In the genomic region with DNA sequence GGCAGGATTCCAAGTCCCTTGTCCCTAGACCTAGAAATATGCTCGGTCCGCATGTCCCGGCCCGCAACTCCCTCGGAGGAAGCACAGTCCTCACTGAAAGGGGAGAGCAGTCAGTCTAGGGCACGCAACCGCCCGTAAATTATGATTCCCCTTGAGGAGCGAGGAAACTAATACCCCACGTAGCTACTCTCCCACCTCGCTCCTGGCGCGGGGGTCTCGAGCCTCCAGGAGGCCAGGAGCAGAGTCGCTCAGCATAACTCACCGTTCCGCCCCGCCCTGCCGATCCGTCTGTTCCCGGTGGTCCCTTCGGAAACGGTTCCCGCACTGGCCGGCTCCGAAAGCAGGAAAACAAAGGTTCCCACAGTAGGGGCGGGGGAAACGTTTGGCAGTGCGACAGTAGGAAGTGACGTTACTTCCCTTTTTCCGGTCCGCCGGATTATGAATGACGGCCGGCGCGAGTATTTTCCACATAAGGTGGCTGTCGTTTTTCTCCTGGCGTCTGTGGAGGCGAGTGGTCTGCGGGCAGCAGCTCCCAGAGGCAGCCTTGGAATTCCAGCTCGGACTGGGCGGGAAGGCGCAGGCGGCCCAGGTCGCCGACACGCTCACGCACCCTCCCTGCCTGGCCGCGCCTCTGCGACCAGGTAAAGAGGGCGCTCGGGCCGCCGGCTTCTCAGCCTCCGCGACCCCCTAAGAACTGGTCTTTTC, we compare ENCODE assay signal across 8 cellular contexts. TPM values are rescaled to one million over a fixed set of nuclear protein-coding genes. Genes with fewer than 3 reads are reported as not detected.
A peak's percentile ranks its signal among the peaks of the same experiment; 100 is the strongest.
DNase-seq lines count a peak whose midpoint lies in the region; ATAC-seq, FAIRE-seq and TF ChIP-seq lines count a peak whose summit lies in the region.

TSS of gene GSTCD (plus strand) at position 409 of the 705 bp plus-strand sequence. CDS start 8,830 bp downstream, outside the sequence.
TSS of gene INTS12 (minus strand) at position 314 of the 705 bp plus-strand sequence. CDS start 8,684 bp downstream, outside the sequence.

- H3K36me3 ChIP-seq in right atrium auricular region = no peaks in the 10 kb centered on the region
- H3K36me3 ChIP-seq in psoas muscle (ENCODE audit: insufficient read depth in 1 of 2, low read depth in 1 of 2) = peaks cover 0 to 2% of the 10 kb centered on the region in 2 donors

- intact Hi-C loops in psoas muscle (cut with DNase I) = loop anchor here in 1 of 2 donors (5.0 kb wide), 3 partner anchors 191 to 566 kb away; partner anchors contain the start of gene PPA2

- H3K4me1 ChIP-seq in right atrium auricular region = peaks cover 0 to 22% of the 10 kb centered on the region in 2 donors
- H3K4me1 ChIP-seq in psoas muscle = peaks cover 16% of the 10 kb centered on the region

- DNase-seq in NCI-H187 (lab: John Stamatoyannopoulos, UW) (peak; percentile 56 to 71), T-helper 2 cell (peak; percentile 59 to 94 (median 80)), anterior cingulate cortex (lab: John Stamatoyannopoulos, UW) (peak; percentile 28 to 95 (median 87)), right atrium auricular region (ENCODE audit: low spot score) (peak; percentile 94), psoas muscle (peak; percentile 91 to 95), urothelium cell line (ENCODE audit: low spot score) (peak; percentile 82)

- H3K27me3 ChIP-seq in right atrium auricular region (no peaks in the 10 kb centered on the region), psoas muscle (ENCODE audit: insufficient read depth in 3 of 3, low read length in 2 of 3) (no peaks in the 10 kb centered on the region)

- H3K9me3 ChIP-seq in right atrium auricular region (no peaks in the 10 kb centered on the region), psoas muscle (no peaks in the 10 kb centered on the region)

- ATAC-seq in GM18498 (IDR thresholded peaks at IDR 0.05; ENCODE audit: unreplicated experiment) (peak; percentile 84), HG02938 (IDR thresholded peaks at IDR 0.05; ENCODE audit: unreplicated experiment) (peak; percentile 82), psoas muscle (peak; percentile 97 to 99 (median 99))

- peak; percentile 85 for FAIRE-seq in urothelium cell line (lab: Jason Lieb, UNC)

- peak within 1 kb of the TSS; percentile 81 to 92 for H3K4me3 ChIP-seq in right atrium auricular region
- peak within 1 kb of the TSS; percentile 95 for H3K4me3 ChIP-seq in psoas muscle

- H3K27ac ChIP-seq in right atrium auricular region (peak within 1 kb of the TSS; percentile 80 to 87), psoas muscle (peak within 1 kb of the TSS; percentile 91)

- WGBS in psoas muscle, 3 donors = 0% methylated on average over 50 to 58 of the region's 58 CpGs

- TF ChIP-seq CTCF in right atrium auricular region (IDR thresholded peaks at IDR 0.05) (no peak), psoas muscle (IDR thresholded peaks at IDR 0.05) (no peak)

RNA-seq across cellular contexts. Expression of gene GSTCD, which starts in this region (rescaled TPM):
- total RNA-seq in right atrium auricular region = 1 to 10 TPM; 3.4 to 4.4 TPM
- 1 to 10 TPM; 2.6 to 6.6 (median 4.5) TPM for total RNA-seq in psoas muscle
- polyA plus RNA-seq in psoas muscle = 1 to 10 TPM in 2 of 3 donors, under 1 TPM in 1; 0.82 to 4.7 (median 2.8) TPM

RNA-seq across cellular contexts. Expression of gene INTS12, which starts in this region (rescaled TPM):
- total RNA-seq in right atrium auricular region = 10 to 100 TPM; 22.6 to 22.7 TPM
- total RNA-seq in psoas muscle = 10 to 100 TPM; 17.7 to 28.8 (median 20.2) TPM
- 10 to 100 TPM; 27.7 to 38.8 (median 29.9) TPM for polyA plus RNA-seq in psoas muscle

Comparison
In these comparisons a context has a peak if more than half of its experiments do, and no peak if none do; other contexts are left out.
1. Peak in every context shown above with its lines: DNase-seq, ATAC-seq, H3K4me3 ChIP-seq and H3K27ac ChIP-seq.